11 cellular contexts compared by ENCODE assay signal in genomic region chr22:46041642-46042041, GRCh38.
A peak's percentile ranks its signal among the peaks of the same experiment; 100 is the strongest.
DNase-seq lines count a peak whose midpoint lies in the region; ATAC-seq and TF ChIP-seq lines count a peak whose summit lies in the region.
"Had no signal": no experiment of that assay in that cellular context is flagged by ENCODE, and none has a peak within 500 bp of the region (broad histone marks: within the 10 kb centered on the region; RNA-seq: fewer than 3 reads in every experiment).

No MANE protein-coding gene starts in this region.

- no peak overlapping the region for H3K4me3 Mint-ChIP-seq in activated CD4-positive, alpha-beta T cell treated with anti-CD3 and anti-CD28 coated beads for 36 hours

- H3K36me3 ChIP-seq in suprapubic skin = no peaks in the 10 kb centered on the region

- peaks cover 87% of the 10 kb centered on the region for H3K4me1 ChIP-seq in suprapubic skin

- no peak for TF ChIP-seq POLR2A in suprapubic skin (IDR thresholded peaks at IDR 0.05)

- H3K27ac ChIP-seq in suprapubic skin = peak overlapping the region; percentile 98
- H3K27ac ChIP-seq: hepatocyte had no signal

- no peak for ATAC-seq in activated CD4-positive, alpha-beta T cell treated with anti-CD3 and anti-CD28 coated beads for 36 hours

- peaks cover 24% of the 10 kb centered on the region for H3K4me1 Mint-ChIP-seq in activated CD4-positive, alpha-beta T cell treated with anti-CD3 and anti-CD28 coated beads for 36 hours

- 48% methylated on average over 9 of the region's 9 CpGs for WGBS in suprapubic skin

- CTCF ChIA-PET in activated CD4-positive, alpha-beta T cell treated with anti-CD3 and anti-CD28 coated beads for 36 hours (lab: Charles Lee) = interaction anchor here (1.3 kb wide), 2 partner anchors 35 to 75 kb away, joined by 4 read pairs; no protein-coding TSS in a partner anchor

- POLR2A ChIA-PET in activated CD4-positive, alpha-beta T cell treated with anti-CD3 and anti-CD28 coated beads for 36 hours (lab: Charles Lee) = no interaction called here

- peak; percentile 1 for DNase-seq in activated CD4-positive, alpha-beta T cell treated with anti-CD3 and anti-CD28 coated beads for 36 hours
- DNase-seq in activated CD4-positive, alpha-beta T cell treated with anti-CD3 and anti-CD28 coated beads for 48 hours = no peak
- DNase-seq in SHP77 (lab: John Stamatoyannopoulos, UW) (peak; percentile 56 to 68), kidney tubule cell (ENCODE audit: low spot score) (peak; percentile 52), suprapubic skin (ENCODE audit: low spot score in 2 of 2) (peak; percentile 58 to 62), nucleus accumbens (lab: John Stamatoyannopoulos, UW) (no peak), occipital lobe (lab: John Stamatoyannopoulos, UW) (no peak)
- no peak for DNase-seq in activated naive CD4-positive, alpha-beta T cell treated with Interleukin-2 at 50 U/mL for 16 hours
- DNase-seq: mesendoderm, NCI-H226 had no signal

- no peak overlapping the region for H3K27ac Mint-ChIP-seq in activated CD4-positive, alpha-beta T cell treated with anti-CD3 and anti-CD28 coated beads for 36 hours

- H3K27me3 ChIP-seq in suprapubic skin = no peaks in the 10 kb centered on the region
- H3K27me3 ChIP-seq: hepatocyte had no signal

- no peaks in the 10 kb centered on the region for H3K36me3 Mint-ChIP-seq in activated CD4-positive, alpha-beta T cell treated with anti-CD3 and anti-CD28 coated beads for 36 hours (ENCODE audit: low read depth)

- TF ChIP-seq CTCF in suprapubic skin (IDR thresholded peaks at IDR 0.05) = no peak

- no peaks in the 10 kb centered on the region for H3K27me3 Mint-ChIP-seq in activated CD4-positive, alpha-beta T cell treated with anti-CD3 and anti-CD28 coated beads for 36 hours

- peak overlapping the region; percentile 69 for H3K4me3 ChIP-seq in suprapubic skin
- H3K4me3 ChIP-seq: hepatocyte had no signal

- H3K9me3 ChIP-seq in suprapubic skin = no peaks in the 10 kb centered on the region

- intact Hi-C loops in activated CD4-positive, alpha-beta T cell treated with anti-CD3 and anti-CD28 coated beads for 36 hours (cut with DNase I, micrococcal nuclease) = no loop called here

- no peak for TF ChIP-seq EP300 in suprapubic skin (IDR thresholded peaks at IDR 0.05)

- H3K9me3 Mint-ChIP-seq in activated CD4-positive, alpha-beta T cell treated with anti-CD3 and anti-CD28 coated beads for 36 hours (ENCODE audit: low read depth) = no peaks in the 10 kb centered on the region

Comparison
In these comparisons a context has a peak if more than half of its experiments do, and no peak if none do; other contexts are left out.
1. DNase-seq: peak in activated CD4-positive, alpha-beta T cell treated with anti-CD3 and anti-CD28 coated beads for 36 hours (single experiment), SHP77 (2 of 2), kidney tubule cell (single experiment) and suprapubic skin (2 of 2); none in activated CD4-positive, alpha-beta T cell treated with anti-CD3 and anti-CD28 coated beads for 48 hours (single experiment), nucleus accumbens (0 of 56), activated naive CD4-positive, alpha-beta T cell treated with Interleukin-2 at 50 U/mL for 16 hours (single experiment) and occipital lobe (single experiment).